21 cellular contexts compared by ENCODE assay signal in the genomic region with DNA sequence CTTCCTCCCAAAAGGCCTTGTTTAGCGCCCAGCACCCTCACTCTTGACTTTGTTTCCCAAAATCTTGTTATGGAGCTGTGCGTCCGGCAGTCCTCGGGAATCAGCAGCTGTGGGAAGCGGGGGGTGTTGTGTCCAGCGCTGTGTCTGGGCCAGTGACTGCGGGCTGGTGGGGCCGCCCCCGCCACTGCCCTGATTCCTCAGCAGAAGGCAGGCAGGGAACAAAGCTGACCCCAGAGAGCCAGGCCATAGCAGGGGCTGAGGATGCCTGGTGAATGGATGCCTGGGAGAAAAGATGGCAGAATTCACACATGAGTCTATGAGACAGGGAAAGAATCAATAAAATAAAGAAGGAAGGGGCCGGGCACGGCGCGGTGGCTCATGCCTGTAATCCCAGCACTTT. TPM values are rescaled to one million over a fixed set of nuclear protein-coding genes. Genes with fewer than 3 reads are reported as not detected.
DNase-seq lines count a peak whose midpoint lies in the region; ATAC-seq, FAIRE-seq and TF ChIP-seq lines count a peak whose summit lies in the region.
"Had no signal": no experiment of that assay in that cellular context is flagged by ENCODE, and none has a peak within 500 bp of the region (broad histone marks: within the 10 kb centered on the region; RNA-seq: fewer than 3 reads in every experiment).

No MANE protein-coding gene starts in this region.

- in situ Hi-C loops in GM12878 (cut with MboI), result no loop called here

- SMC1A ChIA-PET in GM12878 (lab: Charles Lee; ENCODE audit: uncharacterized antibody, unreplicated experiment), result interaction anchor here (1.5 to 3.0 kb wide), 2 partner anchors 82 to 134 kb away, joined by 5 to 9 read pairs; no protein-coding TSS in a partner anchor

- H3K27me3 Mint-ChIP-seq in activated CD8-positive, alpha-beta memory T cell treated with anti-CD3 and anti-CD28 coated beads, Interleukin-2, amount 10 ng/mL, durations not matched to agents 7 days and 5 days, result no peaks in the 10 kb centered on the region
- H3K27me3 Mint-ChIP-seq in osteocyte (ENCODE audit: unreplicated experiment), result no peaks in the 10 kb centered on the region

- RAD21 ChIA-PET in GM12878 (lab: Charles Lee; ENCODE audit: unreplicated experiment), result interaction anchor here (1.7 to 3.0 kb wide), 2 partner anchors 50 to 82 kb away, joined by 6 to 11 read pairs; no protein-coding TSS in a partner anchor

- BruUV-seq in GM12878 (replicated peaks; lab: Mats Ljungman, UMichigan), result no TSS peak

- POLR2A ChIA-PET in RWPE1 (lab: Yijun Ruan, JAX; ENCODE audit: low non-redundant PET) (no interaction called here), GM12878 (lab: Charles Lee) (interaction anchor here (1.0 kb wide), 1 partner anchor 52 kb away, joined by 4 read pairs; no protein-coding TSS in a partner anchor)

- H3K36me3 ChIP-seq in GM12878 (ENCODE audit: control insufficient read depth in 2 of 2, insufficient read depth in 2 of 2, low read length in 1 of 2), result peaks cover 0 to 6% of the 10 kb centered on the region in 2 experiments; a peak in 2 of 4 replicates
- H3K36me3 ChIP-seq: colonic mucosa, thyroid gland had no signal

- intact Hi-C loops in GM12878 (cut with micrococcal nuclease; ENCODE audit: unreplicated experiment), result no loop called here

- peak overlapping the region; percentile 36 for H3K27ac Mint-ChIP-seq in activated CD8-positive, alpha-beta memory T cell treated with anti-CD3 and anti-CD28 coated beads, Interleukin-2, amount 10 ng/mL, durations not matched to agents 7 days and 5 days
- no peak overlapping the region for H3K27ac Mint-ChIP-seq in osteocyte (ENCODE audit: unreplicated experiment)

- no peak for TF ChIP-seq RAD21 in GM12878 (IDR thresholded peaks at IDR 0.05; ENCODE audit: insufficient read depth, low read depth, low read length)

- TF ChIP-seq POLR2A in GM12878 (IDR thresholded peaks at IDR 0.05; ENCODE audit: low read depth, low read length), result no peak

- no peak for ATAC-seq in activated CD8-positive, alpha-beta memory T cell treated with anti-CD3 and anti-CD28 coated beads, Interleukin-2, amount 10 ng/mL, durations not matched to agents 7 days and 5 days
- no peak for ATAC-seq in GM12878

- no peaks in the 10 kb centered on the region for H3K9me3 ChIP-seq in GM12878 (replicated peaks; ENCODE audit: control insufficient read depth, insufficient read depth, low read length)
- H3K9me3 ChIP-seq: colonic mucosa, SK-N-SH, thyroid gland had no signal

- WGBS in GM12878 (ENCODE audit: insufficient coverage, insufficient replicate concordance, low lambda C conversion rate, missing lambda C conversion rate), result over 99% methylated on average over 13 of the region's 13 CpGs

- H3K4me1 Mint-ChIP-seq in activated CD8-positive, alpha-beta memory T cell treated with anti-CD3 and anti-CD28 coated beads, Interleukin-2, amount 10 ng/mL, durations not matched to agents 7 days and 5 days, result peaks cover 49% of the 10 kb centered on the region
- peaks cover 37% of the 10 kb centered on the region for H3K4me1 Mint-ChIP-seq in osteocyte (ENCODE audit: unreplicated experiment)

- no peak for FAIRE-seq in GM12878 (lab: Jason Lieb, UNC)
- FAIRE-seq: islet of Langerhans, RCC 7860 had no signal

- peak overlapping the region; percentile 64 for H3K4me2 ChIP-seq in GM12878 (ENCODE audit: control insufficient read depth, insufficient read depth)
- H3K4me2 ChIP-seq: SK-N-SH had no signal

- H2AFZ ChIP-seq in GM12878 (ENCODE audit: control insufficient read depth, low read depth, low read length), result no peak overlapping the region

- peaks cover 29% of the 10 kb centered on the region for H3K79me2 ChIP-seq in GM12878 (ENCODE audit: control insufficient read depth, insufficient read depth, low read length)

- H3K9ac ChIP-seq in GM12878 (ENCODE audit: control insufficient read depth, insufficient read depth, low read length), result no peak overlapping the region
- H3K9ac ChIP-seq: SK-N-SH had no signal

- H3K27me3 ChIP-seq in GM12878 (replicated peaks in 1 of 2; ENCODE audit: control insufficient read depth in 2 of 2, insufficient read depth in 2 of 2, low read length in 1 of 2), result no peaks in the 10 kb centered on the region
- H3K27me3 ChIP-seq: colonic mucosa, thyroid gland had no signal

- CTCF ChIA-PET in activated CD8-positive, alpha-beta memory T cell treated with anti-CD3 and anti-CD28 coated beads, Interleukin-2, amount 10 ng/mL, durations not matched to agents 7 days and 5 days (lab: Charles Lee), result no interaction called here
- CTCF ChIA-PET in RWPE1 (lab: Yijun Ruan, JAX) (interaction anchor here (2.7 kb wide), 1 partner anchor 146 kb away, joined by 6 read pairs; no protein-coding TSS in a partner anchor), GM12878 (lab: Yijun Ruan, JAX) (interaction anchor here (1.0 to 1.2 kb wide), 2 partner anchors 133 to 147 kb away, joined by 3 to 4 read pairs; no protein-coding TSS in a partner anchor)

- H3K9me3 Mint-ChIP-seq in activated CD8-positive, alpha-beta memory T cell treated with anti-CD3 and anti-CD28 coated beads, Interleukin-2, amount 10 ng/mL, durations not matched to agents 7 days and 5 days (ENCODE audit: low read depth), result no peaks in the 10 kb centered on the region
- no peaks in the 10 kb centered on the region for H3K9me3 Mint-ChIP-seq in osteocyte (ENCODE audit: unreplicated experiment)

- DNase-seq in activated CD8-positive, alpha-beta memory T cell treated with anti-CD3 and anti-CD28 coated beads, Interleukin-2, amount 10 ng/mL, durations not matched to agents 7 days and 5 days, result no peak
- no peak for DNase-seq in activated CD8-positive, alpha-beta memory T cell treated with anti-CD3 and anti-CD28 coated beads for 24 hours
- no peak for DNase-seq in RWPE1 (ENCODE audit: low spot score)
- no peak for DNase-seq in GM12878 (ENCODE audit: low read depth, low spot score)
- DNase-seq in osteocyte (ENCODE audit: extremely low spot score, unreplicated experiment), result no peak
- DNase-seq in activated effector memory CD4-positive, alpha-beta T cell treated with Interleukin-2 at 50 U/mL for 16 hours, result no peak
- DNase-seq in NCI-H1417 treated with DMSO at 0.1 percent for 48 hours (lab: John Stamatoyannopoulos, UW), result no peak
- DNase-seq in COLO668 (lab: John Stamatoyannopoulos, UW; ENCODE audit: unreplicated experiment), result no peak
- DNase-seq: activated gamma-delta T cell; colonic mucosa; DMS79; NCI-H1436; NCI-H774; SK-N-SH; stimulated activated CD4-positive, alpha-beta T cell treated with anti-CD3 and anti-CD28 coated beads, Interleukin-12 subunit alpha, Interleukin-12 subunit beta, amount 100 ng/mL, for 4 hours; thyroid gland had no signal

- no peak overlapping the region for H3K4me3 ChIP-seq in GM12878
- H3K4me3 ChIP-seq: colonic mucosa, thyroid gland had no signal

- H3K4me1 ChIP-seq in GM12878 (ENCODE audit: control insufficient read depth, insufficient read depth, low read length), result peaks cover 12% of the 10 kb centered on the region

- TF ChIP-seq CTCF in RWPE1 (conservative IDR thresholded peaks at IDR 0.05; ENCODE audit: low read depth), result no peak
- no peak for TF ChIP-seq CTCF in GM12878 (IDR thresholded peaks at IDR 0.05 in 2 of 3, conservative IDR thresholded peaks at IDR 0.05 in 1 of 3; ENCODE audit: control insufficient read depth in 2 of 3, extremely low read depth in 1 of 3, insufficient read depth in 1 of 3, low read depth in 3 of 3, low read length in 3 of 3)
- no peak for TF ChIP-seq CTCF in osteocyte (IDR thresholded peaks at IDR 0.05)

- H4K20me1 ChIP-seq in GM12878 (ENCODE audit: control insufficient read depth, insufficient read depth), result no peaks in the 10 kb centered on the region

- H3K4me3 Mint-ChIP-seq in activated CD8-positive, alpha-beta memory T cell treated with anti-CD3 and anti-CD28 coated beads, Interleukin-2, amount 10 ng/mL, durations not matched to agents 7 days and 5 days, result peak overlapping the region; percentile 48
- H3K4me3 Mint-ChIP-seq in osteocyte (ENCODE audit: unreplicated experiment), result peak overlapping the region; percentile 10

- H3K36me3 Mint-ChIP-seq in activated CD8-positive, alpha-beta memory T cell treated with anti-CD3 and anti-CD28 coated beads, Interleukin-2, amount 10 ng/mL, durations not matched to agents 7 days and 5 days, result peaks cover 30% of the 10 kb centered on the region
- peaks cover 3% of the 10 kb centered on the region for H3K36me3 Mint-ChIP-seq in osteocyte (ENCODE audit: unreplicated experiment)

- H3K27ac ChIP-seq in RWPE1 (peak overlapping the region; percentile 17; the same call in 1 of the 2 replicates), GM12878 (ENCODE audit: control insufficient read depth, insufficient read depth) (no peak overlapping the region)
- H3K27ac ChIP-seq: colonic mucosa, thyroid gland had no signal

- TF ChIP-seq EP300 in GM12878 (IDR thresholded peaks at IDR 0.05; ENCODE audit: borderline replicate concordance in 1 of 2, control insufficient read depth in 1 of 2, low read depth in 2 of 2, low read length in 2 of 2), result no peak

RNA-seq across cellular contexts. Expression of a gene that starts 2.5 kb away (rescaled TPM):
- 100 to 1,000 TPM; 147 to 176 TPM for total RNA-seq in activated CD8-positive, alpha-beta memory T cell treated with anti-CD3 and anti-CD28 coated beads, Interleukin-2, amount 10 ng/mL, durations not matched to agents 7 days and 5 days
- total RNA-seq in GM12878 (2013; cell fraction: nucleolus; rRNA removed), result 12.0 and 12.6 TPM in 2 replicates
- total RNA-seq in GM12878 (2014; rRNA removed) (21.7 and 22.9 TPM in 2 replicates), GM12878 (2014; rRNA removed; fragmentation: Illumina TruSeq; extraction: Trizol) (21.5 and 23.3 TPM in 2 replicates), GM12878 (2021) (143 and 147 TPM in 2 replicates), osteocyte (30.7 and 32.4 TPM in 2 replicates)
- polyA plus RNA-seq in GM12878 (2011; ENCODE audit: low read depth), result 73.5 TPM
- polyA plus RNA-seq in GM12878 (2011; rRNA removed) (56.5 and 69.4 TPM in 2 replicates), GM12878 (2014; fragmentation: Illumina TruSeq; extraction: Trizol) (143 and 168 TPM in 2 replicates), GM12878 (2014; fragmentation: Nextera tagmentation; extraction: Ambion mirVana) (100 to 1,000 TPM; 258 to 290 TPM), GM12878 (2014; rRNA removed) (92.0 and 97.5 TPM in 2 replicates), GM12878 (2016; fragmentation: Nextera tagmentation; extraction: Ambion mirVana) (100 to 1,000 TPM; 248 to 271 TPM)
- polyA plus RNA-seq in GM12878 (2011; cell fraction: cytosol; rRNA removed), result 71.6 and 80.6 TPM in 2 replicates
- polyA plus RNA-seq in GM12878 (2011; cell fraction: nucleus; rRNA removed), result 31.6 and 32.5 TPM in 2 replicates
- 77.5 and 80.8 TPM in 2 replicates for polyA plus RNA-seq in GM12878 (2012)
- 32.8 and 47.2 TPM in 2 replicates for polyA minus RNA-seq in GM12878 (2011; rRNA and poly(A)+ RNA removed)
- 32.3 and 36.1 TPM in 2 replicates for polyA minus RNA-seq in GM12878 (2011; cell fraction: cytosol; rRNA and poly(A)+ RNA removed)
- 7.1 and 9.9 TPM in 2 replicates for polyA minus RNA-seq in GM12878 (2011; cell fraction: nucleus; rRNA and poly(A)+ RNA removed)

RNA-seq across cellular contexts. Expression of a gene that starts 4.3 kb away (rescaled TPM):
- 10 to 100 TPM; 49.8 to 69.4 TPM for total RNA-seq in activated CD8-positive, alpha-beta memory T cell treated with anti-CD3 and anti-CD28 coated beads, Interleukin-2, amount 10 ng/mL, durations not matched to agents 7 days and 5 days
- total RNA-seq in GM12878 (2013; cell fraction: nucleolus; rRNA removed), result 19.6 and 24.4 TPM in 2 replicates
- total RNA-seq in GM12878 (2014; rRNA removed) (13.0 and 14.2 TPM in 2 replicates), GM12878 (2014; rRNA removed; fragmentation: Illumina TruSeq; extraction: Trizol) (13.4 and 15.2 TPM in 2 replicates), GM12878 (2021) (26.9 and 27.8 TPM in 2 replicates), osteocyte (2.8 TPM in 2 replicates)
- polyA plus RNA-seq in GM12878 (2011; ENCODE audit: low read depth), result 4.4 TPM
- polyA plus RNA-seq in GM12878 (2011; rRNA removed) (12.3 and 20.2 TPM in 2 replicates), GM12878 (2014; fragmentation: Illumina TruSeq; extraction: Trizol) (10.0 and 22.1 TPM in 2 replicates), GM12878 (2014; fragmentation: Nextera tagmentation; extraction: Ambion mirVana) (1 to 10 TPM; 8.9 to 9.6 TPM), GM12878 (2014; rRNA removed) (17.1 and 17.3 TPM in 2 replicates), GM12878 (2016; fragmentation: Nextera tagmentation; extraction: Ambion mirVana) (10 to 100 TPM; 14.9 to 16.0 TPM)
- 17.9 and 20.5 TPM in 2 replicates for polyA plus RNA-seq in GM12878 (2011; cell fraction: cytosol; rRNA removed)
- polyA plus RNA-seq in GM12878 (2011; cell fraction: nucleus; rRNA removed), result 19.8 and 30.2 TPM in 2 replicates
- polyA plus RNA-seq in GM12878 (2012), result 12.1 and 14.6 TPM in 2 replicates
- 25.4 and 42.3 TPM in 2 replicates for polyA minus RNA-seq in GM12878 (2011; rRNA and poly(A)+ RNA removed)
- polyA minus RNA-seq in GM12878 (2011; cell fraction: cytosol; rRNA and poly(A)+ RNA removed), result 6.8 and 12.9 TPM in 2 replicates
- 4.1 and 9.0 TPM in 2 replicates for polyA minus RNA-seq in GM12878 (2011; cell fraction: nucleus; rRNA and poly(A)+ RNA removed)
- total RNA-seq: HT1080 had no signal

RNA-seq across cellular contexts. Expression of a gene that starts 24.1 kb away (rescaled TPM):
- total RNA-seq in activated CD8-positive, alpha-beta memory T cell treated with anti-CD3 and anti-CD28 coated beads, Interleukin-2, amount 10 ng/mL, durations not matched to agents 7 days and 5 days, result 10 to 100 TPM; 39.8 to 58.0 TPM
- 16.3 and 17.2 TPM in 2 replicates for total RNA-seq in GM12878 (2013; cell fraction: nucleolus; rRNA removed)
- total RNA-seq in GM12878 (2014; rRNA removed) (10.9 and 13.1 TPM in 2 replicates), GM12878 (2014; rRNA removed; fragmentation: Illumina TruSeq; extraction: Trizol) (7.4 and 7.7 TPM in 2 replicates), GM12878 (2021) (29.1 and 30.6 TPM in 2 replicates), osteocyte (9.9 and 13.0 TPM in 2 replicates)
- 9.6 TPM for polyA plus RNA-seq in GM12878 (2011; ENCODE audit: low read depth)
- polyA plus RNA-seq in GM12878 (2011; rRNA removed) (4.7 and 7.8 TPM in 2 replicates), GM12878 (2014; fragmentation: Illumina TruSeq; extraction: Trizol) (13.7 and 17.8 TPM in 2 replicates), GM12878 (2014; fragmentation: Nextera tagmentation; extraction: Ambion mirVana) (1 to 10 TPM; 7.5 to 9.6 TPM), GM12878 (2014; rRNA removed) (13.3 and 14.7 TPM in 2 replicates), GM12878 (2016; fragmentation: Nextera tagmentation; extraction: Ambion mirVana) (10 to 100 TPM; 20.9 to 26.5 TPM)
- 7.3 and 8.6 TPM in 2 replicates for polyA plus RNA-seq in GM12878 (2011; cell fraction: cytosol; rRNA removed)
- 7.7 and 7.9 TPM in 2 replicates for polyA plus RNA-seq in GM12878 (2011; cell fraction: nucleus; rRNA removed)
- polyA plus RNA-seq in GM12878 (2012), result 11.1 TPM in 2 replicates
- 11.8 and 20.1 TPM in 2 replicates for polyA minus RNA-seq in GM12878 (2011; rRNA and poly(A)+ RNA removed)
- polyA minus RNA-seq in GM12878 (2011; cell fraction: cytosol; rRNA and poly(A)+ RNA removed), result 7.2 and 10.8 TPM in 2 replicates
- polyA minus RNA-seq in GM12878 (2011; cell fraction: nucleus; rRNA and poly(A)+ RNA removed), result 13.9 and 15.3 TPM in 2 replicates

RNA-seq across cellular contexts. Expression of a gene that starts 34.4 kb away (rescaled TPM):
- total RNA-seq in activated CD8-positive, alpha-beta memory T cell treated with anti-CD3 and anti-CD28 coated beads, Interleukin-2, amount 10 ng/mL, durations not matched to agents 7 days and 5 days, result 10 to 100 TPM; 32.8 to 82.6 TPM
- 1.3 and 1.8 TPM in 2 replicates for total RNA-seq in GM12878 (2013; cell fraction: nucleolus; rRNA removed)
- total RNA-seq in GM12878 (2014; rRNA removed) (19.1 and 19.4 TPM in 2 replicates), GM12878 (2014; rRNA removed; fragmentation: Illumina TruSeq; extraction: Trizol) (2.4 and 2.7 TPM in 2 replicates), GM12878 (2021) (24.3 and 26.3 TPM in 2 replicates), osteocyte (4.2 and 4.9 TPM in 2 replicates)
- 20.8 TPM for polyA plus RNA-seq in GM12878 (2011; ENCODE audit: low read depth)
- polyA plus RNA-seq in GM12878 (2011; rRNA removed) (18.6 and 26.8 TPM in 2 replicates), GM12878 (2014; fragmentation: Illumina TruSeq; extraction: Trizol) (24.8 and 31.5 TPM in 2 replicates), GM12878 (2014; fragmentation: Nextera tagmentation; extraction: Ambion mirVana) (10 to 100 TPM; 56.6 to 75.1 TPM), GM12878 (2014; rRNA removed) (29.6 and 30.4 TPM in 2 replicates), GM12878 (2016; fragmentation: Nextera tagmentation; extraction: Ambion mirVana) (10 to 100 TPM; 40.7 to 45.1 TPM)
- polyA plus RNA-seq in GM12878 (2011; cell fraction: cytosol; rRNA removed), result 59.0 and 63.5 TPM in 2 replicates
- 22.8 and 31.2 TPM in 2 replicates for polyA plus RNA-seq in GM12878 (2011; cell fraction: nucleus; rRNA removed)
- polyA plus RNA-seq in GM12878 (2012), result 26.4 and 28.7 TPM in 2 replicates
- 28.0 and 45.3 TPM in 2 replicates for polyA minus RNA-seq in GM12878 (2011; rRNA and poly(A)+ RNA removed)
- polyA minus RNA-seq in GM12878 (2011; cell fraction: cytosol; rRNA and poly(A)+ RNA removed), result 12.8 and 14.1 TPM in 2 replicates
- polyA minus RNA-seq in GM12878 (2011; cell fraction: nucleus; rRNA and poly(A)+ RNA removed), result 4.1 and 7.4 TPM in 2 replicates
- polyA plus RNA-seq: SK-N-SH had no signal

RNA-seq across cellular contexts. Expression of a gene that starts 59.2 kb away (rescaled TPM):
- not detected for total RNA-seq in activated CD8-positive, alpha-beta memory T cell treated with anti-CD3 and anti-CD28 coated beads, Interleukin-2, amount 10 ng/mL, durations not matched to agents 7 days and 5 days
- not detected in 2 replicates for total RNA-seq in GM12878 (2013; cell fraction: nucleolus; rRNA removed)
- total RNA-seq in GM12878 (2014; rRNA removed) (not detected in 2 replicates), GM12878 (2014; rRNA removed; fragmentation: Illumina TruSeq; extraction: Trizol) (not detected in 2 replicates), GM12878 (2021) (not detected in 2 replicates), osteocyte (not detected in 2 replicates)
- not detected for polyA plus RNA-seq in GM12878 (2011; ENCODE audit: low read depth)
- polyA plus RNA-seq in GM12878 (2011; rRNA removed) (not detected in 2 replicates), GM12878 (2014; fragmentation: Illumina TruSeq; extraction: Trizol) (not detected in 2 replicates), GM12878 (2014; fragmentation: Nextera tagmentation; extraction: Ambion mirVana) (not detected), GM12878 (2014; rRNA removed) (not detected in 2 replicates), GM12878 (2016; fragmentation: Nextera tagmentation; extraction: Ambion mirVana) (under 1 TPM in 1 of 2 experiments, not detected in 1; 0.20 TPM)
- polyA plus RNA-seq in GM12878 (2011; cell fraction: cytosol; rRNA removed), result not detected in 2 replicates
- not detected in 2 replicates for polyA plus RNA-seq in GM12878 (2011; cell fraction: nucleus; rRNA removed)
- polyA plus RNA-seq in GM12878 (2012), result 0.07 and 0.38 TPM in 2 replicates
- polyA minus RNA-seq in GM12878 (2011; rRNA and poly(A)+ RNA removed), result not detected in 2 replicates
- not detected in 2 replicates for polyA minus RNA-seq in GM12878 (2011; cell fraction: cytosol; rRNA and poly(A)+ RNA removed)
- not detected in 2 replicates for polyA minus RNA-seq in GM12878 (2011; cell fraction: nucleus; rRNA and poly(A)+ RNA removed)
- total RNA-seq: HT1080, lung microvascular endothelial cell, renal cortical epithelial cell had no signal
- polyA plus RNA-seq: SK-N-SH had no signal
